In genomic region chr2:120236791-120237190, GRCh38 we compare ENCODE assay signal across 26 cellular contexts.
"Had no signal": no experiment of that assay in that cellular context is flagged by ENCODE, and none has a peak within 500 bp of the region (broad histone marks: within the 10 kb centered on the region; RNA-seq: fewer than 3 reads in every experiment).

No MANE protein-coding gene starts in this region.

- H2AFZ ChIP-seq: hepatocyte had no signal

- H3K4me2 ChIP-seq: hepatocyte had no signal

- H3K36me3 Mint-ChIP-seq: activated naive CD8-positive, alpha-beta T cell treated with anti-CD3 and anti-CD28 coated beads for 36 hours had no signal

- H3K9me3 ChIP-seq: lower lobe of right lung, psoas muscle, tibial nerve had no signal

- H3K4me3 ChIP-seq: coronary artery, hepatocyte, lower lobe of right lung, psoas muscle, tibial nerve had no signal

- H3K36me3 ChIP-seq: lower lobe of right lung, tibial nerve had no signal

- H3K9me3 Mint-ChIP-seq: activated B cell treated with CpG ODN at 0.5 μM for 24 hours; activated T-cell treated with anti-CD3 and anti-CD28 coated beads, Interleukin-2, amount 50 U/mL, for 4 hours; immature natural killer cell; stimulated activated naive CD8-positive, alpha-beta T cell treated with anti-CD3 and anti-CD28 coated beads, Interleukin-15, Interleukin-2, amounts not matched to agents 100 ng/mL and 50 ng/mL, for 24 hours had no signal

- H3K27me3 ChIP-seq: foreskin keratinocyte, hepatocyte had no signal

- H3K27me3 Mint-ChIP-seq: activated B cell treated with CpG ODN at 0.5 μM for 24 hours; activated CD4-positive, alpha-beta T cell treated with anti-CD3 and anti-CD28 coated beads for 36 hours; activated naive CD8-positive, alpha-beta T cell treated with anti-CD3 and anti-CD28 coated beads for 36 hours; naive thymus-derived CD4-positive, alpha-beta T cell; stimulated activated naive CD8-positive, alpha-beta T cell treated with anti-CD3 and anti-CD28 coated beads, Interleukin-15, Interleukin-2, amounts not matched to agents 100 ng/mL and 50 ng/mL, for 24 hours had no signal

- H3K27ac Mint-ChIP-seq: activated B cell treated with CpG ODN at 0.5 μM for 24 hours; activated CD4-positive, alpha-beta T cell treated with anti-CD3 and anti-CD28 coated beads for 36 hours; activated naive CD8-positive, alpha-beta T cell treated with anti-CD3 and anti-CD28 coated beads for 36 hours; immature natural killer cell; stimulated activated naive CD8-positive, alpha-beta T cell treated with anti-CD3 and anti-CD28 coated beads, Interleukin-15, Interleukin-2, amounts not matched to agents 100 ng/mL and 50 ng/mL, for 24 hours had no signal

- H3K27ac ChIP-seq: coronary artery, foreskin keratinocyte, lower lobe of right lung, psoas muscle, tibial nerve had no signal

- H3K4me3 Mint-ChIP-seq: activated B cell treated with CpG ODN at 0.5 μM for 24 hours; activated CD4-positive, alpha-beta T cell treated with anti-CD3 and anti-CD28 coated beads for 36 hours; activated naive CD8-positive, alpha-beta T cell treated with anti-CD3 and anti-CD28 coated beads for 36 hours; activated T-cell treated with anti-CD3 and anti-CD28 coated beads, Interleukin-2, amount 50 U/mL, for 4 hours; immature natural killer cell; neural crest cell; stimulated activated naive CD8-positive, alpha-beta T cell treated with anti-CD3 and anti-CD28 coated beads, Interleukin-15, Interleukin-2, amounts not matched to agents 100 ng/mL and 50 ng/mL, for 24 hours had no signal

- DNase-seq: activated B cell treated with CpG ODN at 0.5 μM for 24 hours; activated CD4-positive, alpha-beta T cell treated with anti-CD3 and anti-CD28 coated beads for 36 hours; activated CD4-positive, alpha-beta T cell treated with anti-CD3 and anti-CD28 coated beads, Interleukin-2, amount 50 U/mL, for 4 hours; activated CD8-positive, alpha-beta memory T cell treated with anti-CD3 and anti-CD28 coated beads for 24 hours; activated CD8-positive, alpha-beta memory T cell treated with anti-CD3 and anti-CD28 coated beads, Interleukin-2, amount 50 U/mL, for 4 hours; activated naive CD4-positive, alpha-beta T cell treated with Interleukin-2 at 50 U/mL for 16 hours; activated naive CD8-positive, alpha-beta T cell treated with anti-CD3 and anti-CD28 coated beads for 36 hours; activated T-cell treated with anti-CD3 and anti-CD28 coated beads, Interleukin-2, amount 50 U/mL, for 4 hours; amniotic stem cell; cerebellar nuclear complex; glutamatergic neuron; immature natural killer cell; lower lobe of right lung; naive thymus-derived CD4-positive, alpha-beta T cell; right cardiac atrium; stimulated activated CD4-positive, alpha-beta T cell treated with anti-CD3 and anti-CD28 coated beads, Interleukin-1b, Interleukin-23, amount 100 ng/mL, for 48 hours; T-helper 1 cell; T-helper 9 cell had no signal

- ATAC-seq: activated CD4-positive, alpha-beta T cell treated with anti-CD3 and anti-CD28 coated beads for 36 hours; activated T-cell treated with anti-CD3 and anti-CD28 coated beads, Interleukin-2, amount 50 U/mL, for 4 hours; left lobe of liver; lower lobe of right lung; naive thymus-derived CD4-positive, alpha-beta T cell; psoas muscle had no signal
